ENCODE assay signal across 8 cellular contexts in the genomic region with DNA sequence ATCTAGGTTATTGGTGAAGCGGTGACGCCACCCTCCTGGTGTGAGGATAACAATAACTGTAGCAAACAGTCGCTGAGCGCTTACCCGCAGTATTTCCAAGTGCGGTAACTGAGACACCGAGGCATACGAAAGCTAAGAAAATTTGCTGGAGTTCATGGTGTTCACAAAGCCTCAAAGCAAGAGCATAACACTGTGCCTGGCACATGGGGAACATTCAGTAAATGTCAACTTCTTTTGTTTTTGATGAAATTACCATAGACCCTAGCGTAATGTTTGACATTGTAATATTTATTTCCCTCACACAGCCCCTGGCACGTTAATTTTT.
DNase-seq lines count a peak whose midpoint lies in the region; TF ChIP-seq lines count a peak whose summit lies in the region.

No MANE protein-coding gene starts in this region.

- CTCF ChIA-PET in AG04449 (lab: Yijun Ruan, JAX) = interaction anchor here (0.9 kb wide), 1 partner anchor 279 kb away, joined by 4 read pairs; no protein-coding TSS in a partner anchor

- H3K4me1 ChIP-seq in KMS-11 (ENCODE audit: low read depth, poor library complexity, severe bottlenecking) = peaks cover 46% of the 10 kb centered on the region
- peaks cover 0 to 14% of the 10 kb centered on the region in 2 donors for H3K4me1 ChIP-seq in muscle layer of duodenum (ENCODE audit: control insufficient read depth in 1 of 2, insufficient read depth in 2 of 2, low read length in 2 of 2)

- H3K27me3 ChIP-seq in KMS-11 (ENCODE audit: insufficient read depth, low read depth) (no peaks in the 10 kb centered on the region), muscle layer of duodenum (ENCODE audit: low read depth, low read length) (no peaks in the 10 kb centered on the region)

- H3K36me3 ChIP-seq in KMS-11 (ENCODE audit: insufficient read depth) = 0 out of 2 replicates have a peak, but pooled peaks cover 6% of the 10 kb centered on the region
- H3K36me3 ChIP-seq in muscle layer of duodenum (ENCODE audit: control insufficient read depth in 1 of 2, insufficient read depth in 2 of 2, low read length in 2 of 2) = peaks cover 0 to 5% of the 10 kb centered on the region in 2 donors

- H3K79me2 ChIP-seq in KMS-11 (ENCODE audit: insufficient read depth, low read depth) = peaks cover 34% of the 10 kb centered on the region

- DNase-seq in AG04449 (ENCODE audit: low read depth, low spot score) (no peak), ACHN (no peak), NCI-H82 treated with DMSO at 0.1 percent for 48 hours (lab: John Stamatoyannopoulos, UW; ENCODE audit: unreplicated experiment) (no peak), cortex of kidney (lab: John Stamatoyannopoulos, UW) (no peak), NCI-H1048 (lab: John Stamatoyannopoulos, UW) (no peak)

- H3K9me3 ChIP-seq in muscle layer of duodenum (ENCODE audit: control insufficient read depth in 1 of 2, low read length in 2 of 2) = no peaks in the 10 kb centered on the region

- peak overlapping the region; percentile 93 for H3K4me3 ChIP-seq in AG04449 (ENCODE audit: low read depth, low read length)
- peak overlapping the region; percentile 58 for H3K4me3 ChIP-seq in KMS-11 (IDR thresholded peaks at IDR 0.05; ENCODE audit: insufficient read depth, low read depth, low read length)
- peak overlapping the region; percentile 90 to 91 for H3K4me3 ChIP-seq in muscle layer of duodenum (ENCODE audit: low read depth in 1 of 2, low read length in 2 of 2)

- POLR2A ChIA-PET in AG04449 (lab: Yijun Ruan, JAX) = no interaction called here

- H2AFZ ChIP-seq in KMS-11 (ENCODE audit: low read depth) = peak overlapping the region; percentile 97

- peak overlapping the region; percentile 98 for H3K27ac ChIP-seq in KMS-11
- H3K27ac ChIP-seq in cingulate gyrus (ENCODE audit: low read depth, low read length) = peak overlapping the region; percentile 47
- peak overlapping the region; percentile 83 for H3K27ac ChIP-seq in muscle layer of duodenum (ENCODE audit: low read length)

- H3K9ac ChIP-seq in KMS-11 = peak overlapping the region; percentile 98

- H4K20me1 ChIP-seq in KMS-11 (ENCODE audit: insufficient read depth) = no peaks in the 10 kb centered on the region

- TF ChIP-seq CTCF in AG04449 (IDR thresholded peaks at IDR 0.05; ENCODE audit: insufficient read depth, low read length, missing control alignments) (no peak), KMS-11 (conservative IDR thresholded peaks at IDR 0.05; ENCODE audit: low read depth, low read length) (no peak)

- in situ Hi-C loops in ACHN (cut with HindIII; ENCODE audit: low pct_ligation_motif_present, low pct_unique_long_range_greater_than_20kb, low sequenced_read_pairs) = no loop called here

- H3K4me2 ChIP-seq in KMS-11 = peak overlapping the region; percentile 76

Comparison
In these comparisons a context has a peak if more than half of its experiments do, and no peak if none do; other contexts are left out.
1. H3K27ac ChIP-seq: peak in every context shown above with its lines; median percentile 98 in KMS-11; 83 in muscle layer of duodenum; 47 in cingulate gyrus.